ENCODE assay signal across 1 cellular context in the genomic region with DNA sequence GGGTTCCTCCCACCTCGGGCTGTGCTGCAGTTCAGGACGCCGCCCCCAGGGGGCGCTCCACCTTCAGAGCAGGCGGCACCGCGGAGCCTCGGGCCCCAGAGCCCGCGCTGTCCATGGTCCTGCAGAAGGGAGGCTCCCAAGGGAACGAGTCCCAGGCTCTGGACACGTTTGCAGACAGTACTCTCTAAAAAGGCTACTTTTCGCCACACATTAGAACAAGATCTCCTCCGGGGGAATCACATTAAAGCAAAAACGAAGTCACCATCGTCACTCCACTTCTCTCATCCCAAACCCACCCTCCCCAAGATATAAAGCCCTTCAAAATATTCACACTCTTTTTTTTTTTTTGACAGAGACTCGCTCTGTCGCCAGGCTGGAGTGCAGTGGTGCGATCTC.
TF ChIP-seq lines count a peak whose summit lies in the region.

No MANE protein-coding gene starts in this region.

TF ChIP-seq in K562, 482 proteins besides CTCF, POLR2A, EP300 and RAD21 (continued from another document):
- TF ChIP-seq, protein P1, sequence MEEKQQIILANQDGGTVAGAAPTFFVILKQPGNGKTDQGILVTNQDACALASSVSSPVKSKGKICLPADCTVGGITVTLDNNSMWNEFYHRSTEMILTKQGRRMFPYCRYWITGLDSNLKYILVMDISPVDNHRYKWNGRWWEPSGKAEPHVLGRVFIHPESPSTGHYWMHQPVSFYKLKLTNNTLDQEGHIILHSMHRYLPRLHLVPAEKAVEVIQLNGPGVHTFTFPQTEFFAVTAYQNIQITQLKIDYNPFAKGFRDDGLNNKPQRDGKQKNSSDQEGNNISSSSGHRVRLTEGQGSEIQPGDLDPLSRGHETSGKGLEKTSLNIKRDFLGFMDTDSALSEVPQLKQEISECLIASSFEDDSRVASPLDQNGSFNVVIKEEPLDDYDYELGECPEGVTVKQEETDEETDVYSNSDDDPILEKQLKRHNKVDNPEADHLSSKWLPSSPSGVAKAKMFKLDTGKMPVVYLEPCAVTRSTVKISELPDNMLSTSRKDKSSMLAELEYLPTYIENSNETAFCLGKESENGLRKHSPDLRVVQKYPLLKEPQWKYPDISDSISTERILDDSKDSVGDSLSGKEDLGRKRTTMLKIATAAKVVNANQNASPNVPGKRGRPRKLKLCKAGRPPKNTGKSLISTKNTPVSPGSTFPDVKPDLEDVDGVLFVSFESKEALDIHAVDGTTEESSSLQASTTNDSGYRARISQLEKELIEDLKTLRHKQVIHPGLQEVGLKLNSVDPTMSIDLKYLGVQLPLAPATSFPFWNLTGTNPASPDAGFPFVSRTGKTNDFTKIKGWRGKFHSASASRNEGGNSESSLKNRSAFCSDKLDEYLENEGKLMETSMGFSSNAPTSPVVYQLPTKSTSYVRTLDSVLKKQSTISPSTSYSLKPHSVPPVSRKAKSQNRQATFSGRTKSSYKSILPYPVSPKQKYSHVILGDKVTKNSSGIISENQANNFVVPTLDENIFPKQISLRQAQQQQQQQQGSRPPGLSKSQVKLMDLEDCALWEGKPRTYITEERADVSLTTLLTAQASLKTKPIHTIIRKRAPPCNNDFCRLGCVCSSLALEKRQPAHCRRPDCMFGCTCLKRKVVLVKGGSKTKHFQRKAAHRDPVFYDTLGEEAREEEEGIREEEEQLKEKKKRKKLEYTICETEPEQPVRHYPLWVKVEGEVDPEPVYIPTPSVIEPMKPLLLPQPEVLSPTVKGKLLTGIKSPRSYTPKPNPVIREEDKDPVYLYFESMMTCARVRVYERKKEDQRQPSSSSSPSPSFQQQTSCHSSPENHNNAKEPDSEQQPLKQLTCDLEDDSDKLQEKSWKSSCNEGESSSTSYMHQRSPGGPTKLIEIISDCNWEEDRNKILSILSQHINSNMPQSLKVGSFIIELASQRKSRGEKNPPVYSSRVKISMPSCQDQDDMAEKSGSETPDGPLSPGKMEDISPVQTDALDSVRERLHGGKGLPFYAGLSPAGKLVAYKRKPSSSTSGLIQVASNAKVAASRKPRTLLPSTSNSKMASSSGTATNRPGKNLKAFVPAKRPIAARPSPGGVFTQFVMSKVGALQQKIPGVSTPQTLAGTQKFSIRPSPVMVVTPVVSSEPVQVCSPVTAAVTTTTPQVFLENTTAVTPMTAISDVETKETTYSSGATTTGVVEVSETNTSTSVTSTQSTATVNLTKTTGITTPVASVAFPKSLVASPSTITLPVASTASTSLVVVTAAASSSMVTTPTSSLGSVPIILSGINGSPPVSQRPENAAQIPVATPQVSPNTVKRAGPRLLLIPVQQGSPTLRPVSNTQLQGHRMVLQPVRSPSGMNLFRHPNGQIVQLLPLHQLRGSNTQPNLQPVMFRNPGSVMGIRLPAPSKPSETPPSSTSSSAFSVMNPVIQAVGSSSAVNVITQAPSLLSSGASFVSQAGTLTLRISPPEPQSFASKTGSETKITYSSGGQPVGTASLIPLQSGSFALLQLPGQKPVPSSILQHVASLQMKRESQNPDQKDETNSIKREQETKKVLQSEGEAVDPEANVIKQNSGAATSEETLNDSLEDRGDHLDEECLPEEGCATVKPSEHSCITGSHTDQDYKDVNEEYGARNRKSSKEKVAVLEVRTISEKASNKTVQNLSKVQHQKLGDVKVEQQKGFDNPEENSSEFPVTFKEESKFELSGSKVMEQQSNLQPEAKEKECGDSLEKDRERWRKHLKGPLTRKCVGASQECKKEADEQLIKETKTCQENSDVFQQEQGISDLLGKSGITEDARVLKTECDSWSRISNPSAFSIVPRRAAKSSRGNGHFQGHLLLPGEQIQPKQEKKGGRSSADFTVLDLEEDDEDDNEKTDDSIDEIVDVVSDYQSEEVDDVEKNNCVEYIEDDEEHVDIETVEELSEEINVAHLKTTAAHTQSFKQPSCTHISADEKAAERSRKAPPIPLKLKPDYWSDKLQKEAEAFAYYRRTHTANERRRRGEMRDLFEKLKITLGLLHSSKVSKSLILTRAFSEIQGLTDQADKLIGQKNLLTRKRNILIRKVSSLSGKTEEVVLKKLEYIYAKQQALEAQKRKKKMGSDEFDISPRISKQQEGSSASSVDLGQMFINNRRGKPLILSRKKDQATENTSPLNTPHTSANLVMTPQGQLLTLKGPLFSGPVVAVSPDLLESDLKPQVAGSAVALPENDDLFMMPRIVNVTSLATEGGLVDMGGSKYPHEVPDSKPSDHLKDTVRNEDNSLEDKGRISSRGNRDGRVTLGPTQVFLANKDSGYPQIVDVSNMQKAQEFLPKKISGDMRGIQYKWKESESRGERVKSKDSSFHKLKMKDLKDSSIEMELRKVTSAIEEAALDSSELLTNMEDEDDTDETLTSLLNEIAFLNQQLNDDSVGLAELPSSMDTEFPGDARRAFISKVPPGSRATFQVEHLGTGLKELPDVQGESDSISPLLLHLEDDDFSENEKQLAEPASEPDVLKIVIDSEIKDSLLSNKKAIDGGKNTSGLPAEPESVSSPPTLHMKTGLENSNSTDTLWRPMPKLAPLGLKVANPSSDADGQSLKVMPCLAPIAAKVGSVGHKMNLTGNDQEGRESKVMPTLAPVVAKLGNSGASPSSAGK (IDR thresholded peaks at IDR 0.05) = no peak
- TF ChIP-seq, protein P2, sequence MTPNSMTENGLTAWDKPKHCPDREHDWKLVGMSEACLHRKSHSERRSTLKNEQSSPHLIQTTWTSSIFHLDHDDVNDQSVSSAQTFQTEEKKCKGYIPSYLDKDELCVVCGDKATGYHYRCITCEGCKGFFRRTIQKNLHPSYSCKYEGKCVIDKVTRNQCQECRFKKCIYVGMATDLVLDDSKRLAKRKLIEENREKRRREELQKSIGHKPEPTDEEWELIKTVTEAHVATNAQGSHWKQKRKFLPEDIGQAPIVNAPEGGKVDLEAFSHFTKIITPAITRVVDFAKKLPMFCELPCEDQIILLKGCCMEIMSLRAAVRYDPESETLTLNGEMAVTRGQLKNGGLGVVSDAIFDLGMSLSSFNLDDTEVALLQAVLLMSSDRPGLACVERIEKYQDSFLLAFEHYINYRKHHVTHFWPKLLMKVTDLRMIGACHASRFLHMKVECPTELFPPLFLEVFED (CRISPR knock-in tag; conservative IDR thresholded peaks at IDR 0.05) = no peak
- no peak for TF ChIP-seq CBFB (CRISPR knock-in tag; IDR thresholded peaks at IDR 0.05)
- no peak for TF ChIP-seq TAF1 (IDR thresholded peaks at IDR 0.05; ENCODE audit: control insufficient read depth, extremely low read depth, insufficient read depth, low read length, severe bottlenecking)
- TF ChIP-seq ZNF444 (CRISPR knock-in tag; IDR thresholded peaks at IDR 0.05) = no peak
- no peak for TF ChIP-seq U2AF2 (optimal IDR thresholded peaks at IDR 0.05; ENCODE audit: low read depth, low read length)
- TF ChIP-seq ZBTB7A (IDR thresholded peaks at IDR 0.05; ENCODE audit: borderline replicate concordance, control insufficient read depth, low read depth, low read length) = no peak
- no peak for TF ChIP-seq ZNF143 (CRISPR knock-in tag; IDR thresholded peaks at IDR 0.05)
- TF ChIP-seq, protein P3, sequence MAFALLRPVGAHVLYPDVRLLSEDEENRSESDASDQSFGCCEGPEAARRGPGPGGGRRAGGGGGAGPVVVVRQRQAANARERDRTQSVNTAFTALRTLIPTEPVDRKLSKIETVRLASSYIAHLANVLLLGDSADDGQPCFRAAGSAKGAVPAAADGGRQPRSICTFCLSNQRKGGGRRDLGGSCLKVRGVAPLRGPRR (CRISPR knock-in tag; IDR thresholded peaks at IDR 0.05) = no peak
- peak; percentile 89 for TF ChIP-seq CC2D1A (IDR thresholded peaks at IDR 0.05)
- TF ChIP-seq ZNF384 (IDR thresholded peaks at IDR 0.05; ENCODE audit: low read depth, low read length) = peak; percentile 56; the same call in 1 of the 2 replicates
- peak; percentile 79 for TF ChIP-seq ZNF431 (CRISPR knock-in tag; IDR thresholded peaks at IDR 0.05)
- TF ChIP-seq EZH2 (IDR thresholded peaks at IDR 0.05; ENCODE audit: borderline replicate concordance, low read depth, low read length) = no peak
- TF ChIP-seq, protein P4, sequence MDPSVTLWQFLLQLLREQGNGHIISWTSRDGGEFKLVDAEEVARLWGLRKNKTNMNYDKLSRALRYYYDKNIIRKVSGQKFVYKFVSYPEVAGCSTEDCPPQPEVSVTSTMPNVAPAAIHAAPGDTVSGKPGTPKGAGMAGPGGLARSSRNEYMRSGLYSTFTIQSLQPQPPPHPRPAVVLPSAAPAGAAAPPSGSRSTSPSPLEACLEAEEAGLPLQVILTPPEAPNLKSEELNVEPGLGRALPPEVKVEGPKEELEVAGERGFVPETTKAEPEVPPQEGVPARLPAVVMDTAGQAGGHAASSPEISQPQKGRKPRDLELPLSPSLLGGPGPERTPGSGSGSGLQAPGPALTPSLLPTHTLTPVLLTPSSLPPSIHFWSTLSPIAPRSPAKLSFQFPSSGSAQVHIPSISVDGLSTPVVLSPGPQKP (CRISPR knock-in tag; IDR thresholded peaks at IDR 0.05) = no peak
- no peak for TF ChIP-seq TRIM24 (IDR thresholded peaks at IDR 0.05)
